Comparison of ENCODE assay signal across 14 cellular contexts in the genomic region with DNA sequence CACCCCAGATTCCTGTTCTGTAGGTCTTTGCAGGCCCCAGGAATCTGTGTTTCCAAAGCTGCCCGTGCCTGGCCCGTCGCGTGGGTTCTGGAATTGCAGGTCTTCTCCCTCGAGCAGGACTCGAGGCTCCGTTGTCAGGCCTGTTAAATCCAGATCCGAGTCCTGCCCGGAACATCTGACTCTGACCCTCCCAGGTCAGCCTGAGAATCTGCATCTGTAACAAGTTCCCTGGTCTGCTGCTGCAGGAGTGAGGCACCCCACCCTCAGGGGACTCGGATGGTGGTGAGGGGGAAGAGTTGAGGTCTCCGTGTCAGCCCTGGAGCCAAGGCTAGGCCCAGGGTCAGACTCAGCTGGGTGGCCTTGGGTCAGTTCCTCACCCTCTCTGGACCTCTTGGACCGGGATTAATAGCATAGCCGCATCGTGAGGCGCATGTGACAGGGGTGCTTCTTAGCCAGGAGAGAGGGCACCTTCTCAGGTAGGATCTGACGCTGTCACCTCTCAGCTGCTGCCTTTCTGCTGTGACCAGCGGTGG. TPM values are rescaled to one million over a fixed set of nuclear protein-coding genes. Genes with fewer than 3 reads are reported as not detected.
DNase-seq lines count a peak whose midpoint lies in the region; ATAC-seq, FAIRE-seq and TF ChIP-seq lines count a peak whose summit lies in the region.
"Had no signal": no experiment of that assay in that cellular context is flagged by ENCODE, and none has a peak within 500 bp of the region (broad histone marks: within the 10 kb centered on the region; RNA-seq: fewer than 3 reads in every experiment).

No MANE protein-coding gene starts in this region.

- peak overlapping the region; percentile 54 to 86 (median 70) for H3K4me3 Mint-ChIP-seq in naive thymus-derived CD8-positive, alpha-beta T cell

- H3K27me3 ChIP-seq in BLaER1 (no peaks in the 10 kb centered on the region), bronchial epithelial cell (ENCODE audit: control insufficient read depth, insufficient read depth, low read length) (no peaks in the 10 kb centered on the region)

- H3K4me1 Mint-ChIP-seq in naive thymus-derived CD8-positive, alpha-beta T cell: peaks cover 0 to 29% (median 16%) of the 10 kb centered on the region in 4 donors

- H3K27ac ChIP-seq in BLaER1 (0 out of 2 replicates have a peak overlapping the region, but pooled peaks have one; percentile 48), HEK293 (ENCODE audit: extremely low read depth, low read depth, low read length) (no peak overlapping the region)

- H3K36me3 ChIP-seq in BLaER1 (0 out of 2 replicates have a peak, but pooled peaks cover 3% of the 10 kb centered on the region), HEK293 (ENCODE audit: control insufficient read depth in 2 of 2, insufficient read depth in 1 of 2, low read length in 2 of 2) (peaks cover 0 to 16% of the 10 kb centered on the region in 2 experiments; a peak in 2 of 3 replicates), bronchial epithelial cell (ENCODE audit: control insufficient read depth, insufficient read depth, low read length) (no peaks in the 10 kb centered on the region)

- peak in 1 of 2 donors; percentile 7 for ATAC-seq in naive thymus-derived CD8-positive, alpha-beta T cell
- ATAC-seq in GM21447 (IDR thresholded peaks at IDR 0.05; ENCODE audit: unreplicated experiment) (no peak), GM19023 (IDR thresholded peaks at IDR 0.05; ENCODE audit: unreplicated experiment) (no peak)

- no peak for TF ChIP-seq CTCF in HEK293 (tag by site-specific recombination; IDR thresholded peaks at IDR 0.05)
- TF ChIP-seq CTCF in bronchial epithelial cell (IDR thresholded peaks at IDR 0.05; ENCODE audit: insufficient read depth, low read length, severe bottlenecking): no peak

- H3K4me2 ChIP-seq in BLaER1: peak overlapping the region; percentile 80

- peaks cover 35% of the 10 kb centered on the region for H3K4me1 ChIP-seq in BLaER1
- H3K4me1 ChIP-seq in HEK293 (ENCODE audit: control insufficient read depth, insufficient read depth, low read length): peaks cover 10% of the 10 kb centered on the region; the same call in 1 of the 2 replicates

- H3K9ac ChIP-seq in BLaER1: no peak overlapping the region

- H3K27ac Mint-ChIP-seq in naive thymus-derived CD8-positive, alpha-beta T cell: peak overlapping the region in 4 of 10 donors; percentile 73 to 81 (median 78)

- peaks cover 21% of the 10 kb centered on the region for H3K9me3 ChIP-seq in BLaER1
- H3K9me3 ChIP-seq in HEK293 (ENCODE audit: control insufficient read depth, insufficient read depth, low read depth, low read length): no peaks in the 10 kb centered on the region

- peaks cover 1 to 12% (median 4%) of the 10 kb centered on the region in 5 donors for H3K27me3 Mint-ChIP-seq in naive thymus-derived CD8-positive, alpha-beta T cell

- POLR2A ChIA-PET in HEK293 (lab: Yijun Ruan, JAX): interaction anchor here (0.9 kb wide), 1 partner anchor 40 kb away, joined by 3 read pairs; no protein-coding TSS in a partner anchor
- POLR2A ChIA-PET in naive thymus-derived CD8-positive, alpha-beta T cell (lab: Charles Lee): interaction anchor here (0.9 to 1.5 kb wide), 3 partner anchors 7 to 137 kb away, joined by 3 to 4 read pairs (median 3); no protein-coding TSS in a partner anchor

- H3K9me3 Mint-ChIP-seq in naive thymus-derived CD8-positive, alpha-beta T cell: peaks cover 0 to 16% (median 0%) of the 10 kb centered on the region in 9 donors

- H3K4me3 ChIP-seq in BLaER1 (no peak overlapping the region), HEK293 (ENCODE audit: low read depth, low read length) (no peak overlapping the region), bronchial epithelial cell (ENCODE audit: low read depth, low read length) (peak overlapping the region; percentile 14)

- no peak for DNase-seq in bronchial epithelial cell (ENCODE audit: low read depth)
- no peak for DNase-seq in naive thymus-derived CD8-positive, alpha-beta T cell
- DNase-seq in activated gamma-delta T cell (lab: John Stamatoyannopoulos, UW): no peak
- DNase-seq in activated CD4-positive, CD25-positive, alpha-beta regulatory T cell treated with anti-CD3 and anti-CD28 coated beads, Interleukin-2, amount 50 U/mL, for 72 hours: no peak
- DNase-seq: activated CD4-positive, CD25-positive, alpha-beta regulatory T cell; cerebellar nuclear complex; HCEC 1CT; mesendoderm; NCI-H1105; retina had no signal

- FAIRE-seq in bronchial epithelial cell (lab: Jason Lieb, UNC): no peak

- H4K20me1 ChIP-seq in BLaER1: no peaks in the 10 kb centered on the region

- CTCF ChIA-PET in HEK293 (lab: Yijun Ruan, JAX): no interaction called here

- peaks cover 0 to 2% (median 0%) of the 10 kb centered on the region in 3 donors for H3K36me3 Mint-ChIP-seq in naive thymus-derived CD8-positive, alpha-beta T cell

TF ChIP-seq in HEK293, 187 proteins besides CTCF, POLR2A, EP300 and RAD21:
- TF ChIP-seq, protein P1, sequence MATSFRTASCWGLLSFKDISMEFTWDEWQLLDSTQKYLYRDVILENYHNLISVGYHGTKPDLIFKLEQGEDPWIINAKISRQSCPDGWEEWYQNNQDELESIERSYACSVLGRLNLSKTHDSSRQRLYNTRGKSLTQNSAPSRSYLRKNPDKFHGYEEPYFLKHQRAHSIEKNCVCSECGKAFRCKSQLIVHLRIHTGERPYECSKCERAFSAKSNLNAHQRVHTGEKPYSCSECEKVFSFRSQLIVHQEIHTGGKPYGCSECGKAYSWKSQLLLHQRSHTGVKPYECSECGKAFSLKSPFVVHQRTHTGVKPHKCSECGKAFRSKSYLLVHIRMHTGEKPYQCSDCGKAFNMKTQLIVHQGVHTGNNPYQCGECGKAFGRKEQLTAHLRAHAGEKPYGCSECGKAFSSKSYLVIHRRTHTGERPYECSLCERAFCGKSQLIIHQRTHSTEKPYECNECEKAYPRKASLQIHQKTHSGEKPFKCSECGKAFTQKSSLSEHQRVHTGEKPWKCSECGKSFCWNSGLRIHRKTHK (tag by site-specific recombination; IDR thresholded peaks at IDR 0.05): no peak
- TF ChIP-seq YY2 (tag by site-specific recombination; IDR thresholded peaks at IDR 0.05) (no peak), ZBTB20 (tag by site-specific recombination; IDR thresholded peaks at IDR 0.05) (peak; percentile 85)
TF ChIP-seq in HEK293: peak in this region for 1.

RNA-seq across cellular contexts. Expression of a gene that starts 8.8 kb away (rescaled TPM):
- 0.79 and 1.7 TPM in 2 replicates for total RNA-seq in bronchial epithelial cell
- total RNA-seq in naive thymus-derived CD8-positive, alpha-beta T cell: 1 to 10 TPM; 1.0 to 2.3 TPM
- under 1 TPM in 1 of 3 donors, not detected in 2; 0.16 TPM for polyA plus RNA-seq in naive thymus-derived CD8-positive, alpha-beta T cell

RNA-seq across cellular contexts. Expression of a gene that starts 20.6 kb away (rescaled TPM):
- 0.79 and 1.2 TPM in 2 replicates for total RNA-seq in bronchial epithelial cell
- total RNA-seq in naive thymus-derived CD8-positive, alpha-beta T cell: 1 to 10 TPM; 3.7 to 6.1 TPM
- 1 to 10 TPM in 2 of 3 donors, under 1 TPM in 1; 0.98 to 7.4 (median 1.5) TPM for polyA plus RNA-seq in naive thymus-derived CD8-positive, alpha-beta T cell

RNA-seq across cellular contexts. Expression of a gene that starts 36.3 kb away (rescaled TPM):
- total RNA-seq in bronchial epithelial cell: 69.5 and 140 TPM in 2 replicates
- total RNA-seq in naive thymus-derived CD8-positive, alpha-beta T cell: 100 to 1,000 TPM; 260 to 294 TPM
- 100 to 1,000 TPM in 1 of 3 donors, 10 to 100 TPM in 2; 86.8 to 107 (median 95.4) TPM for polyA plus RNA-seq in naive thymus-derived CD8-positive, alpha-beta T cell
